ENCODE assay signal across 15 cellular contexts in the genomic region with DNA sequence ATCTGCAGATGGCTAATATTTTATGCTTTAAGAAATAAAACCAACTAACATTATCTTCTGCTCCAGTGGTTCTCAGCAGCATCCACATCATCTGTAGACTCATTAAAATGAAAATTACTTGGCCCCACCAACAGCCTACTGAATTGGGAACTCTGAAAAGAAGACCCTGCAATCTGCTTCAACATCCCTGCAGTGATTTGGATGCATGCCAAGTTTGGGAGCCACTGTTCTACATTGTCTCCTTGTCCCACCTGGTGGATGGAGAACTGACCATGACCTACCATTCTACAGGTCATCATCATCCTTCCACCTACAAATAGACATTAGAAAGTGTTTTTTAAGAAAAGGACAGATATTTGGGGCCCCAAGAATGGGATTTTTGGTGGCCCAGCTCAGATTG.
"Had no signal": no experiment of that assay in that cellular context is flagged by ENCODE, and none has a peak within 500 bp of the region (broad histone marks: within the 10 kb centered on the region; RNA-seq: fewer than 3 reads in every experiment).

No MANE protein-coding gene starts in this region.

- DNase-seq: activated CD4-positive, CD25-positive, alpha-beta regulatory T cell treated with anti-CD3 and anti-CD28 coated beads, Interleukin-2, amount 50 U/mL, for 72 hours; activated naive CD4-positive, alpha-beta T cell treated with Interleukin-2 at 50 U/mL for 16 hours; aorta; mesenchymal stem cell; occipital lobe; right cardiac atrium; stimulated activated CD4-positive, alpha-beta T cell treated with anti-CD3 and anti-CD28 coated beads, Interleukin-15, amount 100 ng/mL, for 24 hours; stimulated activated CD4-positive, alpha-beta T cell treated with anti-CD3 and anti-CD28 coated beads, Interleukin-4, amount 100 ng/mL, for 24 hours; stimulated activated naive CD4-positive, alpha-beta T cell; T-helper 9 cell; trophoblast cell had no signal

- H3K4me3 ChIP-seq: breast epithelium, skin epidermis had no signal

- H3K27ac ChIP-seq: breast epithelium, skin epidermis had no signal

- H3K27me3 ChIP-seq: breast epithelium had no signal

- ATAC-seq: activated T-helper 17 cell treated with anti-CD3 and anti-CD28 coated beads, Interleukin-2, amount 50 U/mL, for 72 hours; esophagus mucosa had no signal
